In genomic region chr1:91015794-91016550, GRCh38 we compare ENCODE assay signal across 13 cellular contexts. TPM values are rescaled to one million over a fixed set of nuclear protein-coding genes. Genes with fewer than 3 reads are reported as not detected.
A peak's percentile ranks its signal among the peaks of the same experiment; 100 is the strongest.
DNase-seq lines count a peak whose midpoint lies in the region; ATAC-seq and TF ChIP-seq lines count a peak whose summit lies in the region.
"Had no signal": no experiment of that assay in that cellular context is flagged by ENCODE, and none has a peak within 500 bp of the region (broad histone marks: within the 10 kb centered on the region; RNA-seq: fewer than 3 reads in every experiment).

No MANE protein-coding gene starts in this region.

- no peak overlapping the region for H2AFZ ChIP-seq in OCI-LY1 (ENCODE audit: low read length)

- H3F3A ChIP-seq in OCI-LY1 (ENCODE audit: insufficient read depth, low read length): no peaks in the 10 kb centered on the region

- H3K4me1 ChIP-seq in OCI-LY1 (ENCODE audit: insufficient read depth, low read length, severe bottlenecking): peaks cover 46% of the 10 kb centered on the region
- H3K4me1 ChIP-seq in skeletal muscle satellite cell (ENCODE audit: control insufficient read depth, insufficient read depth, low read length): peaks cover 17% of the 10 kb centered on the region

- H3K9me2 ChIP-seq in OCI-LY1 (ENCODE audit: low read depth, low read length): no peaks in the 10 kb centered on the region

- no peaks in the 10 kb centered on the region for H3K27me3 Mint-ChIP-seq in activated CD4-positive, alpha-beta T cell treated with anti-CD3 and anti-CD28 coated beads for 36 hours
- no peaks in the 10 kb centered on the region for H3K27me3 Mint-ChIP-seq in activated CD8-positive, alpha-beta memory T cell treated with anti-CD3 and anti-CD28 coated beads, Interleukin-2, amount 10 ng/mL, durations not matched to agents 7 days and 5 days

- H3K36me3 Mint-ChIP-seq in activated CD4-positive, alpha-beta T cell treated with anti-CD3 and anti-CD28 coated beads for 36 hours (ENCODE audit: low read depth): peaks cover 46% of the 10 kb centered on the region
- H3K36me3 Mint-ChIP-seq in activated CD8-positive, alpha-beta memory T cell treated with anti-CD3 and anti-CD28 coated beads, Interleukin-2, amount 10 ng/mL, durations not matched to agents 7 days and 5 days: peaks cover 50% of the 10 kb centered on the region

- no peak overlapping the region for H3K27ac Mint-ChIP-seq in activated CD4-positive, alpha-beta T cell treated with anti-CD3 and anti-CD28 coated beads for 36 hours
- H3K27ac Mint-ChIP-seq in activated CD8-positive, alpha-beta memory T cell treated with anti-CD3 and anti-CD28 coated beads, Interleukin-2, amount 10 ng/mL, durations not matched to agents 7 days and 5 days: no peak overlapping the region

- H4K20me1 ChIP-seq in OCI-LY1 (ENCODE audit: insufficient read depth, low read length): no peaks in the 10 kb centered on the region

- DNase-seq in activated CD4-positive, alpha-beta T cell treated with anti-CD3 and anti-CD28 coated beads for 36 hours: no peak
- DNase-seq in activated CD4-positive, alpha-beta T cell treated with anti-CD3 and anti-CD28 coated beads, Interleukin-2, amount 50 U/mL, for 1 hour: no peak
- DNase-seq in epithelial cell of prostate (ENCODE audit: low read depth, low spot score) (peak; percentile 78), DMS 273 (lab: John Stamatoyannopoulos, UW; ENCODE audit: unreplicated experiment) (no peak), COLO668 (lab: John Stamatoyannopoulos, UW; ENCODE audit: unreplicated experiment) (no peak)
- no peak for DNase-seq in activated CD8-positive, alpha-beta memory T cell treated with anti-CD3 and anti-CD28 coated beads, Interleukin-2, amount 10 ng/mL, durations not matched to agents 7 days and 5 days
- DNase-seq: activated CD8-positive, alpha-beta memory T cell treated with anti-CD3 and anti-CD28 coated beads for 24 hours; head of caudate nucleus; NCI-H1092; nucleus accumbens had no signal

- peaks cover 74% of the 10 kb centered on the region for H3K4me1 Mint-ChIP-seq in activated CD4-positive, alpha-beta T cell treated with anti-CD3 and anti-CD28 coated beads for 36 hours
- H3K4me1 Mint-ChIP-seq in activated CD8-positive, alpha-beta memory T cell treated with anti-CD3 and anti-CD28 coated beads, Interleukin-2, amount 10 ng/mL, durations not matched to agents 7 days and 5 days: peaks cover 63% of the 10 kb centered on the region

- peak overlapping the region; percentile 1; the same call in 1 of the 2 replicates for H3K4me2 ChIP-seq in OCI-LY1 (ENCODE audit: low read length)
- peak overlapping the region; percentile 34 for H3K4me2 ChIP-seq in skeletal muscle satellite cell (ENCODE audit: low read length)

- TF ChIP-seq CTCF in OCI-LY1 (IDR thresholded peaks at IDR 0.05; ENCODE audit: low read length): no peak

- H3K36me3 ChIP-seq in OCI-LY1 (ENCODE audit: insufficient read depth, low read length) (peaks cover 28% of the 10 kb centered on the region; the same call in 1 of the 2 replicates), skeletal muscle satellite cell (ENCODE audit: insufficient read depth, low read length) (peaks cover 7% of the 10 kb centered on the region)

- H3K79me2 ChIP-seq in OCI-LY1 (ENCODE audit: insufficient read depth, low read length): peaks cover 97% of the 10 kb centered on the region

- intact Hi-C loops in activated CD4-positive, alpha-beta T cell treated with anti-CD3 and anti-CD28 coated beads for 36 hours (cut with DNase I, micrococcal nuclease): no loop called here

- H3K27me3 ChIP-seq in OCI-LY1 (ENCODE audit: insufficient read depth, low read length) (no peaks in the 10 kb centered on the region), skeletal muscle satellite cell (ENCODE audit: control insufficient read depth, insufficient read depth, low read length) (no peaks in the 10 kb centered on the region)

- H3K9me3 Mint-ChIP-seq in activated CD4-positive, alpha-beta T cell treated with anti-CD3 and anti-CD28 coated beads for 36 hours (ENCODE audit: low read depth): no peaks in the 10 kb centered on the region
- no peaks in the 10 kb centered on the region for H3K9me3 Mint-ChIP-seq in activated CD8-positive, alpha-beta memory T cell treated with anti-CD3 and anti-CD28 coated beads, Interleukin-2, amount 10 ng/mL, durations not matched to agents 7 days and 5 days (ENCODE audit: low read depth)

- no peaks in the 10 kb centered on the region for H3K9me3 ChIP-seq in OCI-LY1 (ENCODE audit: low read length)
- no peaks in the 10 kb centered on the region for H3K9me3 ChIP-seq in skeletal muscle satellite cell (replicated peaks; ENCODE audit: low read length)

- no peak overlapping the region for H3K4me3 Mint-ChIP-seq in activated CD4-positive, alpha-beta T cell treated with anti-CD3 and anti-CD28 coated beads for 36 hours
- no peak overlapping the region for H3K4me3 Mint-ChIP-seq in activated CD8-positive, alpha-beta memory T cell treated with anti-CD3 and anti-CD28 coated beads, Interleukin-2, amount 10 ng/mL, durations not matched to agents 7 days and 5 days

- H3K27ac ChIP-seq in OCI-LY1 (ENCODE audit: low read depth, low read length, poor library complexity, severe bottlenecking): no peak overlapping the region
- peak overlapping the region; percentile 73 for H3K27ac ChIP-seq in epithelial cell of prostate

- peak; percentile 61 for ATAC-seq in activated CD4-positive, alpha-beta T cell treated with anti-CD3 and anti-CD28 coated beads for 36 hours
- ATAC-seq in activated CD8-positive, alpha-beta memory T cell treated with anti-CD3 and anti-CD28 coated beads, Interleukin-2, amount 10 ng/mL, durations not matched to agents 7 days and 5 days: no peak
- ATAC-seq: Right ventricle myocardium inferior had no signal

- H3K4me3 ChIP-seq in OCI-LY1 (ENCODE audit: low read depth, low read length, poor library complexity, severe bottlenecking) (no peak overlapping the region), skeletal muscle satellite cell (ENCODE audit: low read length) (no peak overlapping the region)

- CTCF ChIA-PET in activated CD4-positive, alpha-beta T cell treated with anti-CD3 and anti-CD28 coated beads for 36 hours (lab: Charles Lee): interaction anchor here (1.0 kb wide), 1 partner anchor 21 kb away, joined by 3 read pairs; no protein-coding TSS in a partner anchor
- CTCF ChIA-PET in activated CD8-positive, alpha-beta memory T cell treated with anti-CD3 and anti-CD28 coated beads, Interleukin-2, amount 10 ng/mL, durations not matched to agents 7 days and 5 days (lab: Charles Lee): no interaction called here

- POLR2A ChIA-PET in activated CD4-positive, alpha-beta T cell treated with anti-CD3 and anti-CD28 coated beads for 36 hours (lab: Charles Lee): no interaction called here

- no peak overlapping the region for H3K9ac ChIP-seq in OCI-LY1 (ENCODE audit: low read length)
- no peak overlapping the region for H3K9ac ChIP-seq in skeletal muscle satellite cell (ENCODE audit: low read depth, low read length)

RNA-seq across cellular contexts. Expression of gene ZNF644, which starts 5.9 kb away (rescaled TPM):
- total RNA-seq in activated CD4-positive, alpha-beta T cell treated with anti-CD3 and anti-CD28 coated beads for 36 hours: 10 to 100 TPM; 36.8 to 46.0 TPM
- total RNA-seq in skeletal muscle satellite cell (2012; rRNA removed): 39.5 and 46.4 TPM in 2 replicates
- total RNA-seq in activated CD8-positive, alpha-beta memory T cell treated with anti-CD3 and anti-CD28 coated beads, Interleukin-2, amount 10 ng/mL, durations not matched to agents 7 days and 5 days: 10 to 100 TPM; 49.3 to 49.6 TPM
